22 cellular contexts compared by ENCODE assay signal in genomic region chr15:63764124-63764827, GRCh38.
DNase-seq lines count a peak whose midpoint lies in the region; ATAC-seq and FAIRE-seq lines count a peak whose summit lies in the region.
"Had no signal": no experiment of that assay in that cellular context is flagged by ENCODE, and none has a peak within 500 bp of the region (broad histone marks: within the 10 kb centered on the region; RNA-seq: fewer than 3 reads in every experiment).

No MANE protein-coding gene starts in this region.

- FAIRE-seq in urothelium cell line (lab: Jason Lieb, UNC): peak; percentile 89
- FAIRE-seq: HTR-8/SVneo, TTC549 had no signal

- no peaks in the 10 kb centered on the region for H3K27me3 Mint-ChIP-seq in activated T-cell treated with anti-CD3 and anti-CD28 coated beads, Interleukin-2, amount 50 U/mL, for 24 hours
- no peaks in the 10 kb centered on the region for H3K27me3 Mint-ChIP-seq in activated T-cell treated with anti-CD3 and anti-CD28 coated beads, Interleukin-2, amount 50 U/mL, for 4 hours (ENCODE audit: low read depth)
- no peaks in the 10 kb centered on the region for H3K27me3 Mint-ChIP-seq in activated T-helper 2 cell treated with anti-CD3 and anti-CD28 coated beads, Interferon-gamma antibody, Interleukin-2, Interleukin-4, amounts not matched to agents 10 μg/mL and 5 μg/mL and 100 μg/mL, durations not matched to agents 14 hours and 24 hours and 36 hours (ENCODE audit: low read depth)

- no peak for DNase-seq in activated T-cell treated with anti-CD3 and anti-CD28 coated beads, Interleukin-2, amount 50 U/mL, for 24 hours
- DNase-seq in activated T-cell treated with anti-CD3 and anti-CD28 coated beads, Interleukin-2, amount 50 U/mL, for 4 hours: no peak
- no peak for DNase-seq in activated T-helper 2 cell treated with anti-CD3 and anti-CD28 coated beads, Interferon-gamma antibody, Interleukin-2, Interleukin-4, amounts not matched to agents 10 μg/mL and 5 μg/mL and 100 μg/mL, durations not matched to agents 14 hours and 24 hours and 36 hours (ENCODE audit: low spot score)
- DNase-seq in islet precursor cell: peak; percentile 76
- DNase-seq in urothelium cell line (ENCODE audit: low spot score): no peak
- DNase-seq in HPDE6-E6E7 (ENCODE audit: extremely low spot score): no peak
- DNase-seq in activated effector memory CD4-positive, alpha-beta T cell treated with anti-CD3 and anti-CD28 coated beads, Interleukin-2, amount 50 U/mL, for 16 hours: no peak
- DNase-seq: activated CD8-positive, alpha-beta memory T cell treated with anti-CD3 and anti-CD28 coated beads, Interleukin-2, amount 50 U/mL, for 48 hours; amygdala; DMS 273 treated with DMSO at 0.1 percent for 48 hours; effector CD4-positive, alpha-beta T cell; foreskin melanocyte; GOT3; left colon; NCI-H1092 treated with DMSO at 0.1 percent for 48 hours; occipital lobe; Right ventricle myocardium superior; stimulated activated CD4-positive, alpha-beta T cell treated with anti-CD3 and anti-CD28 coated beads, Interleukin-15, amount 100 ng/mL, for 24 hours; upper lobe of right lung had no signal

- H3K4me1 Mint-ChIP-seq in activated T-cell treated with anti-CD3 and anti-CD28 coated beads, Interleukin-2, amount 50 U/mL, for 24 hours (ENCODE audit: low read depth): peaks cover 56% of the 10 kb centered on the region
- peaks cover 51% of the 10 kb centered on the region for H3K4me1 Mint-ChIP-seq in activated T-cell treated with anti-CD3 and anti-CD28 coated beads, Interleukin-2, amount 50 U/mL, for 4 hours (ENCODE audit: low read depth)
- H3K4me1 Mint-ChIP-seq in activated T-helper 2 cell treated with anti-CD3 and anti-CD28 coated beads, Interferon-gamma antibody, Interleukin-2, Interleukin-4, amounts not matched to agents 10 μg/mL and 5 μg/mL and 100 μg/mL, durations not matched to agents 14 hours and 24 hours and 36 hours (ENCODE audit: low read depth): peaks cover 36% of the 10 kb centered on the region

- H3K36me3 Mint-ChIP-seq in activated T-cell treated with anti-CD3 and anti-CD28 coated beads, Interleukin-2, amount 50 U/mL, for 24 hours (ENCODE audit: low read depth): peaks cover 25% of the 10 kb centered on the region
- H3K36me3 Mint-ChIP-seq in activated T-cell treated with anti-CD3 and anti-CD28 coated beads, Interleukin-2, amount 50 U/mL, for 4 hours (ENCODE audit: insufficient read depth): peaks cover 12% of the 10 kb centered on the region
- peaks cover 13% of the 10 kb centered on the region for H3K36me3 Mint-ChIP-seq in activated T-helper 2 cell treated with anti-CD3 and anti-CD28 coated beads, Interferon-gamma antibody, Interleukin-2, Interleukin-4, amounts not matched to agents 10 μg/mL and 5 μg/mL and 100 μg/mL, durations not matched to agents 14 hours and 24 hours and 36 hours (ENCODE audit: low read depth)

- intact Hi-C loops in activated T-helper 2 cell treated with anti-CD3 and anti-CD28 coated beads, Interferon-gamma antibody, Interleukin-2, Interleukin-4, amounts not matched to agents 10 μg/mL and 5 μg/mL and 100 μg/mL, durations not matched to agents 14 hours and 24 hours and 36 hours (cut with micrococcal nuclease): no loop called here

- no peak overlapping the region for H3K4me3 Mint-ChIP-seq in activated T-cell treated with anti-CD3 and anti-CD28 coated beads, Interleukin-2, amount 50 U/mL, for 24 hours
- no peak overlapping the region for H3K4me3 Mint-ChIP-seq in activated T-cell treated with anti-CD3 and anti-CD28 coated beads, Interleukin-2, amount 50 U/mL, for 4 hours
- no peak overlapping the region for H3K4me3 Mint-ChIP-seq in activated T-helper 2 cell treated with anti-CD3 and anti-CD28 coated beads, Interferon-gamma antibody, Interleukin-2, Interleukin-4, amounts not matched to agents 10 μg/mL and 5 μg/mL and 100 μg/mL, durations not matched to agents 14 hours and 24 hours and 36 hours (ENCODE audit: low read depth)

- ATAC-seq in activated T-cell treated with anti-CD3 and anti-CD28 coated beads, Interleukin-2, amount 50 U/mL, for 4 hours: no peak
- no peak for ATAC-seq in HG03460 (IDR thresholded peaks at IDR 0.05; ENCODE audit: unreplicated experiment)
- ATAC-seq: left colon, upper lobe of right lung had no signal

- H3K9me3 Mint-ChIP-seq in activated T-cell treated with anti-CD3 and anti-CD28 coated beads, Interleukin-2, amount 50 U/mL, for 24 hours: no peaks in the 10 kb centered on the region
- H3K9me3 Mint-ChIP-seq in activated T-cell treated with anti-CD3 and anti-CD28 coated beads, Interleukin-2, amount 50 U/mL, for 4 hours: no peaks in the 10 kb centered on the region
- H3K9me3 Mint-ChIP-seq in activated T-helper 2 cell treated with anti-CD3 and anti-CD28 coated beads, Interferon-gamma antibody, Interleukin-2, Interleukin-4, amounts not matched to agents 10 μg/mL and 5 μg/mL and 100 μg/mL, durations not matched to agents 14 hours and 24 hours and 36 hours: no peaks in the 10 kb centered on the region

- H3K27ac Mint-ChIP-seq in activated T-cell treated with anti-CD3 and anti-CD28 coated beads, Interleukin-2, amount 50 U/mL, for 24 hours: peak overlapping the region; percentile 63
- peak overlapping the region; percentile 16 for H3K27ac Mint-ChIP-seq in activated T-helper 2 cell treated with anti-CD3 and anti-CD28 coated beads, Interferon-gamma antibody, Interleukin-2, Interleukin-4, amounts not matched to agents 10 μg/mL and 5 μg/mL and 100 μg/mL, durations not matched to agents 14 hours and 24 hours and 36 hours
